In the genomic region with DNA sequence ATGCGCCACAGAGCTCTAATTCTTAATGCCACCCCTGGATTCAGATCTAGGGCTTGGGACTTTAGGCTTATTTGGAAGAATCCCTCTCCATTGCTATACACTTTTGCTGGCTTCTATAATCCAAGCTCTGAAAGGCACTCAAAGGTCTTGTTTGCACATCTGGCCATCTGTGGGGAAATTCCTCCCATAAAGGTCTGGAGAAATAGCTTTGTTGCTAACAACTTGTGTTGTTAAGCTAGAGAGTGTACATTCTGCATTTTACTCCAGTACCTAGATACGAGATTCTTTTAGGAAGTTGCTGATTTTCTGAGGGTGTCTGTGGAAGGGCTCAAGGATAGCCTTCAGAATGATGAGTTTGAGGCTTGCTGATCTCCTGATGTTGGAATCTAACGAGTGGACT, we compare ENCODE assay signal across 19 cellular contexts. TPM values are rescaled to one million over a fixed set of nuclear protein-coding genes. Genes with fewer than 3 reads are reported as not detected.
A peak's percentile ranks its signal among the peaks of the same experiment; 100 is the strongest.
DNase-seq lines count a peak whose midpoint lies in the region; ATAC-seq and TF ChIP-seq lines count a peak whose summit lies in the region.
"Had no signal": no experiment of that assay in that cellular context is flagged by ENCODE, and none has a peak within 500 bp of the region (broad histone marks: within the 10 kb centered on the region; RNA-seq: fewer than 3 reads in every experiment).

No MANE protein-coding gene starts in this region.

- H3K4me1 Mint-ChIP-seq in CD4-positive, CD25-positive, alpha-beta regulatory T cell = peaks cover 40 to 71% (median 52%) of the 10 kb centered on the region in 4 donors

- peaks cover 45% of the 10 kb centered on the region for H3K36me3 Mint-ChIP-seq in CD4-positive, CD25-positive, alpha-beta regulatory T cell

- peaks cover 0 to 4% (median 0%) of the 10 kb centered on the region in 7 donors for H3K9me3 Mint-ChIP-seq in CD4-positive, CD25-positive, alpha-beta regulatory T cell
- H3K9me3 Mint-ChIP-seq: CD8-positive, alpha-beta memory T cell had no signal

- peaks cover 15% of the 10 kb centered on the region for H3K4me1 ChIP-seq in CD4-positive, CD25-positive, alpha-beta regulatory T cell (ENCODE audit: control insufficient read depth, insufficient read depth, low read length, poor library complexity, severe bottlenecking)
- H3K4me1 ChIP-seq in neutrophil (ENCODE audit: control insufficient read depth in 1 of 2, insufficient read depth in 1 of 2, low read depth in 1 of 2, low read length in 1 of 2) = no peaks in the 10 kb centered on the region
- H3K4me1 ChIP-seq: upper lobe of right lung had no signal

- H3K27ac ChIP-seq in CD4-positive, CD25-positive, alpha-beta regulatory T cell (ENCODE audit: insufficient read depth, low read length, poor library complexity, severe bottlenecking) = no peak overlapping the region
- H3K27ac ChIP-seq in neutrophil = peak overlapping the region; percentile 15
- H3K27ac ChIP-seq: RWPE1, upper lobe of right lung had no signal

- no peaks in the 10 kb centered on the region for H3K27me3 Mint-ChIP-seq in CD4-positive, CD25-positive, alpha-beta regulatory T cell
- H3K27me3 Mint-ChIP-seq: CD8-positive, alpha-beta memory T cell had no signal

- no peak for DNase-seq in CD4-positive, CD25-positive, alpha-beta regulatory T cell
- peak; percentile 11 for DNase-seq in HuH-7.5 (ENCODE audit: low spot score)
- DNase-seq in choroid plexus epithelial cell (ENCODE audit: low read depth) = peak; percentile 86
- DNase-seq in DMS 273 (lab: John Stamatoyannopoulos, UW; ENCODE audit: unreplicated experiment) = no peak
- DNase-seq in NCI-H748 treated with DMSO at 0.1 percent for 48 hours (lab: John Stamatoyannopoulos, UW) = no peak
- no peak for DNase-seq in activated CD4-positive, CD25-positive, alpha-beta regulatory T cell (lab: John Stamatoyannopoulos, UW)
- DNase-seq: activated effector memory CD4-positive, alpha-beta T cell treated with anti-CD3 and anti-CD28 coated beads, Interleukin-2, amount 50 U/mL, for 16 hours; CD8-positive, alpha-beta memory T cell; effector CD8-positive, alpha-beta T cell; glutamatergic neuron; kidney; naive thymus-derived CD4-positive, alpha-beta T cell; NCI-H1417 treated with DMSO at 0.1 percent for 48 hours; stimulated activated CD4-positive, alpha-beta T cell treated with anti-CD3 and anti-CD28 coated beads, Interleukin-2, amount 100 ng/mL, for 24 hours; T1000; upper lobe of right lung had no signal

- no peak overlapping the region for H3K4me3 ChIP-seq in CD4-positive, CD25-positive, alpha-beta regulatory T cell (ENCODE audit: low read depth, low read length)
- H3K4me3 ChIP-seq in choroid plexus epithelial cell (ENCODE audit: low read depth, low read length) (no peak overlapping the region), neutrophil (ENCODE audit: low read depth in 1 of 2, low read length in 1 of 2) (no peak overlapping the region)
- H3K4me3 ChIP-seq: upper lobe of right lung had no signal

- no peaks in the 10 kb centered on the region for H3K36me3 ChIP-seq in CD4-positive, CD25-positive, alpha-beta regulatory T cell (ENCODE audit: control insufficient read depth, insufficient read depth, low read length)
- H3K36me3 ChIP-seq in neutrophil = no peaks in the 10 kb centered on the region
- H3K36me3 ChIP-seq: upper lobe of right lung had no signal

- TF ChIP-seq CTCF in choroid plexus epithelial cell (conservative IDR thresholded peaks at IDR 0.05; ENCODE audit: low read depth, low read length) = no peak
- TF ChIP-seq CTCF in neutrophil (IDR thresholded peaks at IDR 0.05) = no peak

- no peak for ATAC-seq in CD4-positive, CD25-positive, alpha-beta regulatory T cell (ENCODE audit: low read depth in 2 of 2)
- ATAC-seq: naive thymus-derived CD4-positive, alpha-beta T cell; upper lobe of right lung had no signal

- H3K9me3 ChIP-seq in CD4-positive, CD25-positive, alpha-beta regulatory T cell (ENCODE audit: control insufficient read depth in 2 of 2, low read length in 2 of 2) = no peaks in the 10 kb centered on the region
- no peaks in the 10 kb centered on the region for H3K9me3 ChIP-seq in neutrophil
- H3K9me3 ChIP-seq: upper lobe of right lung had no signal

- H3K27ac Mint-ChIP-seq in CD4-positive, CD25-positive, alpha-beta regulatory T cell = peak overlapping the region in 2 of 3 donors; percentile 5 to 29

- peak overlapping the region in 1 of 4 donors; percentile 17 for H3K4me3 Mint-ChIP-seq in CD4-positive, CD25-positive, alpha-beta regulatory T cell
- H3K4me3 Mint-ChIP-seq: brain; CD8-positive, alpha-beta memory T cell; naive thymus-derived CD4-positive, alpha-beta T cell had no signal

- H3K27me3 ChIP-seq in CD4-positive, CD25-positive, alpha-beta regulatory T cell (ENCODE audit: control insufficient read depth, insufficient read depth, low read length) = no peaks in the 10 kb centered on the region
- H3K27me3 ChIP-seq in neutrophil = no peaks in the 10 kb centered on the region
- H3K27me3 ChIP-seq: upper lobe of right lung had no signal

RNA-seq across cellular contexts. Expression of a gene that starts 50.7 kb away (rescaled TPM):
- total RNA-seq in CD4-positive, CD25-positive, alpha-beta regulatory T cell = 57.6 TPM
- polyA plus RNA-seq in CD4-positive, CD25-positive, alpha-beta regulatory T cell = 10 to 100 TPM; 14.2 to 21.4 (median 18.1) TPM

Comparison
In these comparisons a context has a peak if more than half of its experiments do, and no peak if none do; other contexts are left out.
1. DNase-seq: peak in HuH-7.5 (single experiment) and choroid plexus epithelial cell (single experiment); none in CD4-positive, CD25-positive, alpha-beta regulatory T cell (0 of 3), DMS 273 (single experiment), NCI-H748 treated with DMSO at 0.1 percent for 48 hours (single experiment) and activated CD4-positive, CD25-positive, alpha-beta regulatory T cell (0 of 4).